8 cellular contexts compared by ENCODE assay signal in the genomic region with DNA sequence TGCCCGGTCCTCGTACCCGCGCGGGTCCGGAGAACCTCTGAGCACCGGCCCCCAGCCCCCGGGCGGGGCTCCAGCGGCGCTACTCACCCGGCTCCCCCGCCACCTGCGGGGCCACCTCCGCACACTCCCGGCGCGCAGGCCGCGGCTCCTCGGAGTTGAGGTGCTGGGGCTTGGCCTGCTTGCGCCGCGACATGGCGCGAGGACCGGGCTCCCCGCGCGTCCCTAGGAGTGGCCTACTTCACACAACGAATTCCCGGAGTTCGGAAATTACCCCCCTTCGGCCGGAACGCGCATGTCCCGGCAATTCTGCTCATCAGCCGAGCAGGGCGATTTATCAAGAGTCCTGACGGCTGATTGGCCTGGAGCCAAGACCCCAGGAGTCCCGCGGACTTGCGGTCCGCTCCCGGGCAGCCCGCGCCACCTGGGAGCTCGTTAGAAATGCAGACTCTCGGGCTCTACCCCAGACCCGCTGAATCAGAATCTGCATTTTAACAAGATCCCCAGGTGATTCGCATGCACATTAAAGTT.
DNase-seq lines count a peak whose midpoint lies in the region; ATAC-seq, FAIRE-seq and TF ChIP-seq lines count a peak whose summit lies in the region.

No MANE protein-coding gene starts in this region.

- H3K27me3 ChIP-seq in brain microvascular endothelial cell (replicated peaks): no peaks in the 10 kb centered on the region
- peaks cover 15 to 42% (median 36%) of the 10 kb centered on the region in 3 donors for H3K27me3 ChIP-seq in stomach

- FAIRE-seq in D721Med (lab: Jason Lieb, UNC): no peak

- intact Hi-C loops in Right ventricle myocardium inferior (cut with DNase I) (no loop called here), cardiac septum (cut with DNase I) (no loop called here), stomach (cut with DNase I; ENCODE audit: low total_unique reads) (no loop called here)

- H3K4me1 ChIP-seq in stomach: peaks cover 25 to 31% (median 29%) of the 10 kb centered on the region in 4 donors

- DNase-seq in Right ventricle myocardium inferior (ENCODE audit: missing footprints) (peak; percentile 66), cardiac septum (ENCODE audit: low spot score) (no peak), brain microvascular endothelial cell (peak; percentile 40), islet precursor cell (peak; percentile 80), stomach (no peak), D721Med (ENCODE audit: insufficient read length, low spot score) (no peak)

- in situ Hi-C loops in brain microvascular endothelial cell (cut with HindIII; ENCODE audit: low pct_ligation_motif_present, low sequenced_read_pairs): no loop called here

- peak overlapping the region; percentile 82 for H3K4me3 ChIP-seq in brain microvascular endothelial cell (ENCODE audit: low read depth, low read length)
- H3K4me3 ChIP-seq in stomach: peak overlapping the region; percentile 35 to 55 (median 44)

- H3K27ac ChIP-seq in brain microvascular endothelial cell: peak overlapping the region; percentile 9
- H3K27ac ChIP-seq in stomach: no peak overlapping the region

- 0 to 4% (median 2%) methylated on average over 4 to 52 of the region's 52 CpGs for WGBS in stomach, 5 donors

- TF ChIP-seq CTCF in brain microvascular endothelial cell (IDR thresholded peaks at IDR 0.05; ENCODE audit: low read depth, low read length, missing control alignments): no peak
- no peak for TF ChIP-seq CTCF in stomach (IDR thresholded peaks at IDR 0.05)
- TF ChIP-seq CTCF in D721Med (IDR thresholded peaks at IDR 0.05; ENCODE audit: insufficient read depth, missing control alignments): no peak

- no peaks in the 10 kb centered on the region for H3K9me3 ChIP-seq in stomach

- no peak for ATAC-seq in Right ventricle myocardium inferior
- ATAC-seq in HG02798 (IDR thresholded peaks at IDR 0.05; ENCODE audit: poor library complexity, unreplicated experiment): no peak
- ATAC-seq in GM18861 (IDR thresholded peaks at IDR 0.05; ENCODE audit: unreplicated experiment): no peak

- no peak for TF ChIP-seq EP300 in stomach (IDR thresholded peaks at IDR 0.05)

- no peak for TF ChIP-seq POLR2A in stomach (IDR thresholded peaks at IDR 0.05)

- H3K36me3 ChIP-seq in brain microvascular endothelial cell (replicated peaks) (no peaks in the 10 kb centered on the region), stomach (no peaks in the 10 kb centered on the region)

Comparison
In these comparisons a context has a peak if more than half of its experiments do, and no peak if none do; other contexts are left out.
1. DNase-seq: peak in Right ventricle myocardium inferior (single experiment), brain microvascular endothelial cell (single experiment) and islet precursor cell (single experiment); none in cardiac septum (single experiment), stomach (single experiment) and D721Med (single experiment).